ENCODE assay signal across 12 cellular contexts in genomic region chr2:237956402-237956736, GRCh38. TPM values are rescaled to one million over a fixed set of nuclear protein-coding genes. Genes with fewer than 3 reads are reported as not detected.
DNase-seq lines count a peak whose midpoint lies in the region; ATAC-seq and TF ChIP-seq lines count a peak whose summit lies in the region.
"Had no signal": no experiment of that assay in that cellular context is flagged by ENCODE, and none has a peak within 500 bp of the region (broad histone marks: within the 10 kb centered on the region; RNA-seq: fewer than 3 reads in every experiment).

No MANE protein-coding gene starts in this region.

- no peak for DNase-seq in GM23248
- no peak for DNase-seq in astrocyte of the cerebellum (ENCODE audit: low read depth)
- DNase-seq in right atrium auricular region (ENCODE audit: low spot score): no peak
- DNase-seq in progenitor cell of endocrine pancreas (ENCODE audit: low spot score, unreplicated experiment): no peak
- DNase-seq in COLO668 (lab: John Stamatoyannopoulos, UW; ENCODE audit: unreplicated experiment): no peak
- DNase-seq in 8988T: no peak
- no peak for DNase-seq in cerebellum (ENCODE audit: low spot score)
- DNase-seq: activated naive CD8-positive, alpha-beta T cell treated with anti-CD3 and anti-CD28 coated beads, Interleukin-2, amount 10 ng/mL, durations not matched to agents 7 days and 5 days; MM.1S; NCI-H446 treated with DMSO at 0.1 percent for 48 hours had no signal

- no peaks in the 10 kb centered on the region for H3K9me2 ChIP-seq in GM23248 (ENCODE audit: insufficient read depth)

- H3F3A ChIP-seq in GM23248 (ENCODE audit: insufficient read depth): no peaks in the 10 kb centered on the region

- H3K9me3 Mint-ChIP-seq in progenitor cell of endocrine pancreas (ENCODE audit: low read depth): no peaks in the 10 kb centered on the region
- H3K9me3 Mint-ChIP-seq: activated naive CD8-positive, alpha-beta T cell treated with anti-CD3 and anti-CD28 coated beads, Interleukin-2, amount 10 ng/mL, durations not matched to agents 7 days and 5 days had no signal

- H3K27me3 ChIP-seq in GM23248 (replicated peaks; ENCODE audit: insufficient read depth): peaks cover 34% of the 10 kb centered on the region; the same call in 1 of the 2 replicates
- H3K27me3 ChIP-seq in right atrium auricular region: peaks cover 0 to 6% of the 10 kb centered on the region in 2 donors

- H3K79me2 ChIP-seq in GM23248 (ENCODE audit: insufficient read depth): no peaks in the 10 kb centered on the region

- H3K4me3 ChIP-seq in GM23248 (peak overlapping the region; percentile 58), astrocyte of the cerebellum (ENCODE audit: low read depth, low read length) (peak overlapping the region; percentile 32), right atrium auricular region (peak overlapping the region; percentile 37 to 40)

- H3K9me3 ChIP-seq in GM23248 (ENCODE audit: low read depth) (no peaks in the 10 kb centered on the region), right atrium auricular region (no peaks in the 10 kb centered on the region)

- no peaks in the 10 kb centered on the region for H3K4me1 ChIP-seq in GM23248 (ENCODE audit: insufficient read depth)
- peaks cover 0 to 10% of the 10 kb centered on the region in 2 donors for H3K4me1 ChIP-seq in right atrium auricular region

- H3K36me3 ChIP-seq in GM23248 (ENCODE audit: low read depth) (no peaks in the 10 kb centered on the region), right atrium auricular region (no peaks in the 10 kb centered on the region)

- H3K36me3 Mint-ChIP-seq in progenitor cell of endocrine pancreas (ENCODE audit: insufficient read depth): no peaks in the 10 kb centered on the region

- H2AFZ ChIP-seq in GM23248: peak overlapping the region; percentile 45; the same call in 1 of the 2 replicates

- no peak for ATAC-seq in HG03571 (IDR thresholded peaks at IDR 0.05; ENCODE audit: unreplicated experiment)

- TF ChIP-seq CTCF in astrocyte of the cerebellum (IDR thresholded peaks at IDR 0.05; ENCODE audit: low read depth, low read length, missing control alignments) (no peak), right atrium auricular region (IDR thresholded peaks at IDR 0.05) (no peak), progenitor cell of endocrine pancreas (IDR thresholded peaks at IDR 0.05; ENCODE audit: unreplicated experiment) (peak; percentile 37)

- no peaks in the 10 kb centered on the region for H3K4me1 Mint-ChIP-seq in progenitor cell of endocrine pancreas (ENCODE audit: low read depth)

- no peak overlapping the region for H3K27ac Mint-ChIP-seq in progenitor cell of endocrine pancreas
- H3K27ac Mint-ChIP-seq: activated naive CD8-positive, alpha-beta T cell treated with anti-CD3 and anti-CD28 coated beads, Interleukin-2, amount 10 ng/mL, durations not matched to agents 7 days and 5 days had no signal

- H3K4me2 ChIP-seq in GM23248 (ENCODE audit: unreplicated experiment): peak overlapping the region; percentile 81

- WGBS in GM23248 (ENCODE audit: low coverage in 1 of 2, low lambda C conversion rate in 2 of 2, missing lambda C conversion rate in 2 of 2), 2 experiments: 21 to 22% methylated on average over 20 to 23 of the region's 23 CpGs

- H3K4me3 Mint-ChIP-seq in progenitor cell of endocrine pancreas (ENCODE audit: low read depth): no peak overlapping the region
- H3K4me3 Mint-ChIP-seq: activated naive CD8-positive, alpha-beta T cell treated with anti-CD3 and anti-CD28 coated beads, Interleukin-2, amount 10 ng/mL, durations not matched to agents 7 days and 5 days had no signal

- H3K9ac ChIP-seq in GM23248: no peak overlapping the region

- no peak overlapping the region for H3K27ac ChIP-seq in GM23248
- no peak overlapping the region for H3K27ac ChIP-seq in right atrium auricular region
- H3K27ac ChIP-seq: C4-2B had no signal

- in situ Hi-C loops in GM23248 (cut with MboI) (no loop called here), astrocyte of the cerebellum (cut with HindIII; ENCODE audit: low sequenced_read_pairs) (no loop called here)

- peaks cover 41% of the 10 kb centered on the region for H3K27me3 Mint-ChIP-seq in progenitor cell of endocrine pancreas

- H4K20me1 ChIP-seq in GM23248 (ENCODE audit: insufficient read depth): no peaks in the 10 kb centered on the region

RNA-seq across cellular contexts. Expression of gene UBE2F, which starts 10.4 kb away (rescaled TPM):
- 61.5 and 88.7 TPM in 2 replicates for total RNA-seq in GM23248 (2014; rRNA removed; shearing (Covaris generic))
- 121 and 129 TPM in 2 replicates for polyA plus RNA-seq in GM23248 (2016; fragmentation: Nextera tagmentation; extraction: Ambion mirVana)
- total RNA-seq in right atrium auricular region (10 to 100 TPM; 78.4 to 79.6 TPM), progenitor cell of endocrine pancreas (38.6 and 47.9 TPM in 2 replicates), cerebellum (24.6 TPM)
